8 cellular contexts compared by ENCODE assay signal in the genomic region with DNA sequence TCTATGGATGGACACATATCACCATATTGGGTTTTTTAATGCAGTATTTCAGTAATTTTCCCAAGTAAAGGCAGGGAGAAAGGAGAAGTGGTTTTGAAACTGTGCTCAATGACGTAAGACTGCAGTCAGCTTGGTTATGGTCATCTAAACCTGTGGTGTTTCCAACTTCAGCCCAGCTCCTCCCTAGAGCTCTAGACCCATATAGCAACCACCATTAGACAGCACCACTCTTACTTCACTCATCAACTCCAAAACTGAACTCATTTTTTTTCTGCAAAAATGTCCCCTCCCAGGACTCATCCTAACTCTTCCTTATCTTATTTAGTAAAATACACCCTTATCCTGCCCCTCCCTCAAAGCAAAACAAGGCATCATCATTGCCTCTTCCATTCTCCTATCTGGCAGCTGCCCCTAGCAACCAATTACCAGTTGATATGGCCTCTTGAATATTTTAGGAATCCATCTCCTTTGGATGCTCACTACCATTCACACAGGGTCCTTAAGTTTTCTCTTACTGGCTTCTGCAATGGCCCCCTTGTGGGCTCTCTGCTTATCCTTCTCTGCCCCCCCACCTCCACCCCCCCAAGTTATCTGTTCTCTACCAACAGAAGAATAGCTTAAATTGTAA. TPM values are rescaled to one million over a fixed set of nuclear protein-coding genes. Genes with fewer than 3 reads are reported as not detected.
A peak's percentile ranks its signal among the peaks of the same experiment; 100 is the strongest.
DNase-seq lines count a peak whose midpoint lies in the region; ATAC-seq, FAIRE-seq and TF ChIP-seq lines count a peak whose summit lies in the region.

No MANE protein-coding gene starts in this region.

- no peak for TF ChIP-seq POLR2A in GM12892 (IDR thresholded peaks at IDR 0.05; ENCODE audit: low read depth, low read length)

- ATAC-seq in GM19452 (IDR thresholded peaks at IDR 0.05; ENCODE audit: unreplicated experiment) (peak; percentile 30), GM18909 (IDR thresholded peaks at IDR 0.05; ENCODE audit: poor library complexity, unreplicated experiment) (no peak)

- DNase-seq in ACHN (peak; percentile 22), NOMO-1 (lab: John Stamatoyannopoulos, UW; ENCODE audit: unreplicated experiment in 2 of 2) (peak; percentile 59 to 87), epithelial cell of prostate (ENCODE audit: low read depth, low spot score) (no peak), NCI-H526 treated with DMSO at 0.1 percent for 48 hours (lab: John Stamatoyannopoulos, UW) (no peak), SW480 (ENCODE audit: low spot score) (no peak), GM12892 (ENCODE audit: insufficient read length) (no peak)

- FAIRE-seq in GM12892 (lab: Jason Lieb, UNC), result no peak

- in situ Hi-C loops in ACHN (cut with HindIII; ENCODE audit: low pct_ligation_motif_present, low pct_unique_long_range_greater_than_20kb, low sequenced_read_pairs), result no loop called here

- H3K27ac ChIP-seq in epithelial cell of prostate, result peak overlapping the region; percentile 93

RNA-seq across cellular contexts. Expression of a gene that starts 1.5 kb away (rescaled TPM):
- 25.8 TPM for polyA plus RNA-seq in GM12892 (2012; ENCODE audit: missing spikeins)

RNA-seq across cellular contexts. Expression of a gene that starts 55.7 kb away (rescaled TPM):
- polyA plus RNA-seq in GM12892 (2012; ENCODE audit: missing spikeins), result 18.9 TPM

Comparison
In these comparisons a context has a peak if more than half of its experiments do, and no peak if none do; other contexts are left out.
1. DNase-seq: peak in ACHN (single experiment) and NOMO-1 (2 of 2); none in epithelial cell of prostate (single experiment), NCI-H526 treated with DMSO at 0.1 percent for 48 hours (single experiment), SW480 (single experiment) and GM12892 (single experiment).